In the genomic region with DNA sequence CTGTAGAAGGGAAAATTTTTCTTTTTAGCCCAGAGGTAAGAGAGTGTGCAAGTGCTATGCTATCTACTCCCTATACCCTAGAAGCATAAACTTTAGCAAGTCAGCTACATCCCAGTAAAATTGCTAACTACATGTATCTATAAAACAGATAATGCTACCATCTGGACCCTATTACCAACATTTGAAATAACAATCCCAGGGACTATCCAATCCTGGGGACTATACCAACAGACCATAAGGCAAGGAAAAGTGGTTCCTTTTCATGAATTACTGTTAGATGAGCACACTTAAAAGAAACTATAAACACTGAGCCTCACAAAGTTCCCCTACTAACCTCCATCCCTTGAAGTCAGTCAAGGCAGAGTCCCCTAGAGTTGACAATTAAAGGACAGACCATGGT, we compare ENCODE assay signal across 13 cellular contexts.
A peak's percentile ranks its signal among the peaks of the same experiment; 100 is the strongest.
DNase-seq lines count a peak whose midpoint lies in the region; ATAC-seq and TF ChIP-seq lines count a peak whose summit lies in the region.
"Had no signal": no experiment of that assay in that cellular context is flagged by ENCODE, and none has a peak within 500 bp of the region (broad histone marks: within the 10 kb centered on the region; RNA-seq: fewer than 3 reads in every experiment).

No MANE protein-coding gene starts in this region.

- H3K9me3 ChIP-seq in DND-41 (ENCODE audit: insufficient read depth, low read length, severe bottlenecking) (no peaks in the 10 kb centered on the region), mesenchymal stem cell (ENCODE audit: control insufficient read depth, low read length) (peaks cover 2% of the 10 kb centered on the region), Caco-2 (no peaks in the 10 kb centered on the region)
- H3K9me3 ChIP-seq in CD8-positive, alpha-beta T cell (ENCODE audit: low read length), result no peaks in the 10 kb centered on the region

- no peak overlapping the region for H2BK120ac ChIP-seq in mesenchymal stem cell (ENCODE audit: low read depth, low read length)

- peak overlapping the region; percentile 96 for H3K27ac Mint-ChIP-seq in HFFc6
- no peak overlapping the region for H3K27ac Mint-ChIP-seq in Caco-2 (ENCODE audit: unreplicated experiment)
- H3K27ac Mint-ChIP-seq in CD8-positive, alpha-beta T cell, result no peak overlapping the region
- H3K27ac Mint-ChIP-seq: B cell; CD8-positive, alpha-beta memory T cell had no signal

- no peak overlapping the region for H2AK5ac ChIP-seq in mesenchymal stem cell (ENCODE audit: low read length, severe bottlenecking)

- CTCF ChIA-PET in Caco-2 (lab: Charles Lee), result no interaction called here
- CTCF ChIA-PET in CD8-positive, alpha-beta T cell (lab: Charles Lee), result no interaction called here

- H3K36me3 Mint-ChIP-seq in HFFc6 (ENCODE audit: low read depth) (peaks cover 18% of the 10 kb centered on the region), Caco-2 (ENCODE audit: insufficient read depth, unreplicated experiment) (no peaks in the 10 kb centered on the region)
- H3K36me3 Mint-ChIP-seq in CD8-positive, alpha-beta T cell, result no peaks in the 10 kb centered on the region
- H3K36me3 Mint-ChIP-seq: CD8-positive, alpha-beta memory T cell had no signal

- H3K9me3 Mint-ChIP-seq in HFFc6 (peaks cover 8% of the 10 kb centered on the region; the same call in 1 of the 2 replicates), Caco-2 (ENCODE audit: unreplicated experiment) (no peaks in the 10 kb centered on the region)
- H3K9me3 Mint-ChIP-seq in CD8-positive, alpha-beta T cell, result peaks cover 2% of the 10 kb centered on the region

- H2BK5ac ChIP-seq in mesenchymal stem cell (ENCODE audit: low read depth, low read length, poor library complexity, severe bottlenecking), result no peak overlapping the region

- TF ChIP-seq CTCF in DND-41 (IDR thresholded peaks at IDR 0.05; ENCODE audit: borderline replicate concordance, extremely low read depth, low read length, poor library complexity, severe bottlenecking) (no peak), HFFc6 (IDR thresholded peaks at IDR 0.05) (no peak), Caco-2 (IDR thresholded peaks at IDR 0.05; ENCODE audit: insufficient read depth in 1 of 2, low read depth in 1 of 2, low read length in 1 of 2, severe bottlenecking in 1 of 2, unreplicated experiment in 1 of 2) (no peak)
- TF ChIP-seq CTCF in CD8-positive, alpha-beta T cell (IDR thresholded peaks at IDR 0.05), result no peak

- H3K9ac ChIP-seq in DND-41 (ENCODE audit: low read depth, low read length), result no peak overlapping the region
- H3K9ac ChIP-seq in mesenchymal stem cell (ENCODE audit: low read length), result peak overlapping the region; percentile 60

- H3K4me1 Mint-ChIP-seq in HFFc6 (ENCODE audit: low read depth), result peaks cover 79% of the 10 kb centered on the region
- H3K4me1 Mint-ChIP-seq in Caco-2 (ENCODE audit: low read depth, unreplicated experiment), result no peaks in the 10 kb centered on the region
- no peaks in the 10 kb centered on the region for H3K4me1 Mint-ChIP-seq in CD8-positive, alpha-beta T cell (ENCODE audit: low read depth)
- H3K4me1 Mint-ChIP-seq: B cell; CD8-positive, alpha-beta memory T cell had no signal

- no peak overlapping the region for H4K91ac ChIP-seq in mesenchymal stem cell (ENCODE audit: low read length)

- no TSS peak for BruUV-seq in Caco-2 (replicated peaks; lab: Mats Ljungman, UMichigan)

- no peak overlapping the region for H3K14ac ChIP-seq in mesenchymal stem cell (ENCODE audit: low read length in 2 of 2)

- H2AFZ ChIP-seq in DND-41 (ENCODE audit: low read depth, low read length) (no peak overlapping the region), mesenchymal stem cell (ENCODE audit: low read depth, low read length) (no peak overlapping the region)

- H3K27ac ChIP-seq in DND-41 (ENCODE audit: low read length) (peak overlapping the region; percentile 41; the same call in 1 of the 2 replicates), mesenchymal stem cell (ENCODE audit: low read length, poor library complexity, severe bottlenecking) (no peak overlapping the region)
- H3K27ac ChIP-seq in CD8-positive, alpha-beta T cell (ENCODE audit: low read depth, low read length), result no peak overlapping the region

- no peak overlapping the region for H3K23ac ChIP-seq in mesenchymal stem cell (ENCODE audit: low read length in 2 of 2)

- H3K36me3 ChIP-seq in DND-41 (ENCODE audit: insufficient read depth, low read length), result peaks cover 21% of the 10 kb centered on the region; the same call in 1 of the 2 replicates
- no peaks in the 10 kb centered on the region for H3K36me3 ChIP-seq in mesenchymal stem cell (ENCODE audit: control insufficient read depth in 1 of 2, insufficient read depth in 2 of 2, low read depth in 1 of 2, low read length in 2 of 2)
- H3K36me3 ChIP-seq in Caco-2 (ENCODE audit: control insufficient read depth, insufficient read depth, low read length), result no peaks in the 10 kb centered on the region
- H3K36me3 ChIP-seq in CD8-positive, alpha-beta T cell (ENCODE audit: insufficient read depth, low read length), result no peaks in the 10 kb centered on the region

- H3K4me3 ChIP-seq in DND-41 (ENCODE audit: low read depth in 1 of 2, low read length in 2 of 2), result no peak overlapping the region
- H3K4me3 ChIP-seq in mesenchymal stem cell (ENCODE audit: insufficient read depth in 1 of 2, low read depth in 1 of 2, low read length in 2 of 2), result no peak overlapping the region
- H3K4me3 ChIP-seq in Caco-2 (ENCODE audit: low read depth, low read length), result no peak overlapping the region
- H3K4me3 ChIP-seq in CD8-positive, alpha-beta T cell (ENCODE audit: low read depth, low read length), result no peak overlapping the region

- H3K27me3 ChIP-seq in DND-41 (ENCODE audit: insufficient read depth, low read length, poor library complexity) (no peaks in the 10 kb centered on the region), mesenchymal stem cell (ENCODE audit: control insufficient read depth in 1 of 2, insufficient read depth in 1 of 2, low read length in 2 of 2) (no peaks in the 10 kb centered on the region), Caco-2 (replicated peaks; ENCODE audit: control insufficient read depth, insufficient read depth, low read length) (no peaks in the 10 kb centered on the region)
- no peaks in the 10 kb centered on the region for H3K27me3 ChIP-seq in CD8-positive, alpha-beta T cell (ENCODE audit: insufficient read depth, low read length)

- POLR2A ChIA-PET in Caco-2 (lab: Charles Lee), result no interaction called here
- POLR2A ChIA-PET in CD8-positive, alpha-beta T cell (lab: Charles Lee), result no interaction called here

- no peaks in the 10 kb centered on the region; the same call in 1 of the 2 replicates for H3K27me3 Mint-ChIP-seq in HFFc6 (ENCODE audit: insufficient read depth)
- H3K27me3 Mint-ChIP-seq in Caco-2 (ENCODE audit: insufficient read depth, unreplicated experiment), result no peaks in the 10 kb centered on the region
- H3K27me3 Mint-ChIP-seq in CD8-positive, alpha-beta T cell (ENCODE audit: low read depth), result no peaks in the 10 kb centered on the region
- H3K27me3 Mint-ChIP-seq: B cell; CD8-positive, alpha-beta memory T cell had no signal

- H3K4me2 ChIP-seq in DND-41 (ENCODE audit: insufficient read depth, low read length) (no peak overlapping the region), mesenchymal stem cell (ENCODE audit: low read length, poor library complexity, severe bottlenecking) (no peak overlapping the region)

- peaks cover 27% of the 10 kb centered on the region for H3K4me1 ChIP-seq in DND-41 (ENCODE audit: insufficient read depth, low read length)
- H3K4me1 ChIP-seq in mesenchymal stem cell (ENCODE audit: control insufficient read depth, insufficient read depth, low read depth, low read length), result no peaks in the 10 kb centered on the region
- no peaks in the 10 kb centered on the region for H3K4me1 ChIP-seq in Caco-2
- H3K4me1 ChIP-seq in CD8-positive, alpha-beta T cell (ENCODE audit: insufficient read depth, low read length), result no peaks in the 10 kb centered on the region

- intact Hi-C loops in Caco-2 (cut with micrococcal nuclease; ENCODE audit: unreplicated experiment), result no loop called here
- intact Hi-C loops in CD8-positive, alpha-beta T cell (cut with DNase I, micrococcal nuclease), result no loop called here

- H3K4me3 Mint-ChIP-seq in HFFc6 (no peak overlapping the region), Caco-2 (ENCODE audit: unreplicated experiment) (no peak overlapping the region)
- H3K4me3 Mint-ChIP-seq in CD8-positive, alpha-beta T cell, result no peak overlapping the region
- H3K4me3 Mint-ChIP-seq: B cell; CD8-positive, alpha-beta memory T cell had no signal

- no peak for ATAC-seq in DND-41 (ENCODE audit: insufficient read depth, low read depth)
- ATAC-seq in CD8-positive, alpha-beta T cell, result no peak

- no peak overlapping the region for H3K4ac ChIP-seq in mesenchymal stem cell (ENCODE audit: low read depth in 1 of 2, low read length in 2 of 2)

- H4K8ac ChIP-seq in mesenchymal stem cell (ENCODE audit: low read length), result no peak overlapping the region

- H2BK12ac ChIP-seq in mesenchymal stem cell (ENCODE audit: low read length in 2 of 2), result no peak overlapping the region

- H3K18ac ChIP-seq in mesenchymal stem cell (ENCODE audit: low read depth in 1 of 2, low read length in 2 of 2), result no peak overlapping the region

- H3K79me2 ChIP-seq in DND-41 (ENCODE audit: insufficient read depth, low read length), result peaks cover 63% of the 10 kb centered on the region

- DNase-seq in DND-41 (no peak), HFFc6 (no peak), brain pericyte (ENCODE audit: low read depth, low spot score) (peak; percentile 11), mesenchymal stem cell (no peak), Caco-2 (no peak), RPMI8226 (no peak)
- DNase-seq in CD8-positive, alpha-beta T cell, result no peak
- DNase-seq: CD8-positive, alpha-beta memory T cell; NCI-H1092; NCI-H1694; NCI-H446; NCI-H748 treated with DMSO at 0.1 percent for 48 hours had no signal

- H4K20me1 ChIP-seq in DND-41 (ENCODE audit: insufficient read depth, low read length), result peaks cover 2% of the 10 kb centered on the region; the same call in 1 of the 2 replicates

- no peak overlapping the region for H2BK15ac ChIP-seq in mesenchymal stem cell (ENCODE audit: low read depth, poor library complexity, severe bottlenecking)

- H3K79me1 ChIP-seq in mesenchymal stem cell (replicated peaks; ENCODE audit: low read length, poor library complexity, severe bottlenecking), result no peaks in the 10 kb centered on the region
